In the genomic region with DNA sequence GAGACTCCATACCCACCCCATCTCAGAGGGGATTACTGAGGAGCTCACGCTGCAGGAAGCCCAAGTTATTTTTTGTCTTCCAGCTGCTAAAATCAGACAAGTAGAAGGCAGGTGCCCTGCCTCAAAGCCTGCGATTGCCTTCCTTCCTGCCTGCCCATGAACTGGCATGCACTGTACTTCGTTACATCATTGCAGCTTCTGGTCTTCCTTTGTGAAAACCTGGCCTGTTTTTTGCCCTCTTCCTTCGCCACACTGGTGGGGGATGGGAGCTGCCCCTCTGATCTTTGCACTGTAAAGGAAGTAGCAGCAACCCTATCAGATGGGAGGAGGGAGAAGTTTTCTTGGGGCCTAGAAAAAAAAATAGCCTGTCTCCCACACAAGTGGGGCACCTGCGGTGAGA, we compare ENCODE assay signal across 1 cellular context.
TF ChIP-seq lines count a peak whose summit lies in the region.

No MANE protein-coding gene starts in this region.

TF ChIP-seq in GM23338, 12 proteins besides CTCF, POLR2A, EP300 and RAD21 (continued from another document):
- TF ChIP-seq, protein P1, sequence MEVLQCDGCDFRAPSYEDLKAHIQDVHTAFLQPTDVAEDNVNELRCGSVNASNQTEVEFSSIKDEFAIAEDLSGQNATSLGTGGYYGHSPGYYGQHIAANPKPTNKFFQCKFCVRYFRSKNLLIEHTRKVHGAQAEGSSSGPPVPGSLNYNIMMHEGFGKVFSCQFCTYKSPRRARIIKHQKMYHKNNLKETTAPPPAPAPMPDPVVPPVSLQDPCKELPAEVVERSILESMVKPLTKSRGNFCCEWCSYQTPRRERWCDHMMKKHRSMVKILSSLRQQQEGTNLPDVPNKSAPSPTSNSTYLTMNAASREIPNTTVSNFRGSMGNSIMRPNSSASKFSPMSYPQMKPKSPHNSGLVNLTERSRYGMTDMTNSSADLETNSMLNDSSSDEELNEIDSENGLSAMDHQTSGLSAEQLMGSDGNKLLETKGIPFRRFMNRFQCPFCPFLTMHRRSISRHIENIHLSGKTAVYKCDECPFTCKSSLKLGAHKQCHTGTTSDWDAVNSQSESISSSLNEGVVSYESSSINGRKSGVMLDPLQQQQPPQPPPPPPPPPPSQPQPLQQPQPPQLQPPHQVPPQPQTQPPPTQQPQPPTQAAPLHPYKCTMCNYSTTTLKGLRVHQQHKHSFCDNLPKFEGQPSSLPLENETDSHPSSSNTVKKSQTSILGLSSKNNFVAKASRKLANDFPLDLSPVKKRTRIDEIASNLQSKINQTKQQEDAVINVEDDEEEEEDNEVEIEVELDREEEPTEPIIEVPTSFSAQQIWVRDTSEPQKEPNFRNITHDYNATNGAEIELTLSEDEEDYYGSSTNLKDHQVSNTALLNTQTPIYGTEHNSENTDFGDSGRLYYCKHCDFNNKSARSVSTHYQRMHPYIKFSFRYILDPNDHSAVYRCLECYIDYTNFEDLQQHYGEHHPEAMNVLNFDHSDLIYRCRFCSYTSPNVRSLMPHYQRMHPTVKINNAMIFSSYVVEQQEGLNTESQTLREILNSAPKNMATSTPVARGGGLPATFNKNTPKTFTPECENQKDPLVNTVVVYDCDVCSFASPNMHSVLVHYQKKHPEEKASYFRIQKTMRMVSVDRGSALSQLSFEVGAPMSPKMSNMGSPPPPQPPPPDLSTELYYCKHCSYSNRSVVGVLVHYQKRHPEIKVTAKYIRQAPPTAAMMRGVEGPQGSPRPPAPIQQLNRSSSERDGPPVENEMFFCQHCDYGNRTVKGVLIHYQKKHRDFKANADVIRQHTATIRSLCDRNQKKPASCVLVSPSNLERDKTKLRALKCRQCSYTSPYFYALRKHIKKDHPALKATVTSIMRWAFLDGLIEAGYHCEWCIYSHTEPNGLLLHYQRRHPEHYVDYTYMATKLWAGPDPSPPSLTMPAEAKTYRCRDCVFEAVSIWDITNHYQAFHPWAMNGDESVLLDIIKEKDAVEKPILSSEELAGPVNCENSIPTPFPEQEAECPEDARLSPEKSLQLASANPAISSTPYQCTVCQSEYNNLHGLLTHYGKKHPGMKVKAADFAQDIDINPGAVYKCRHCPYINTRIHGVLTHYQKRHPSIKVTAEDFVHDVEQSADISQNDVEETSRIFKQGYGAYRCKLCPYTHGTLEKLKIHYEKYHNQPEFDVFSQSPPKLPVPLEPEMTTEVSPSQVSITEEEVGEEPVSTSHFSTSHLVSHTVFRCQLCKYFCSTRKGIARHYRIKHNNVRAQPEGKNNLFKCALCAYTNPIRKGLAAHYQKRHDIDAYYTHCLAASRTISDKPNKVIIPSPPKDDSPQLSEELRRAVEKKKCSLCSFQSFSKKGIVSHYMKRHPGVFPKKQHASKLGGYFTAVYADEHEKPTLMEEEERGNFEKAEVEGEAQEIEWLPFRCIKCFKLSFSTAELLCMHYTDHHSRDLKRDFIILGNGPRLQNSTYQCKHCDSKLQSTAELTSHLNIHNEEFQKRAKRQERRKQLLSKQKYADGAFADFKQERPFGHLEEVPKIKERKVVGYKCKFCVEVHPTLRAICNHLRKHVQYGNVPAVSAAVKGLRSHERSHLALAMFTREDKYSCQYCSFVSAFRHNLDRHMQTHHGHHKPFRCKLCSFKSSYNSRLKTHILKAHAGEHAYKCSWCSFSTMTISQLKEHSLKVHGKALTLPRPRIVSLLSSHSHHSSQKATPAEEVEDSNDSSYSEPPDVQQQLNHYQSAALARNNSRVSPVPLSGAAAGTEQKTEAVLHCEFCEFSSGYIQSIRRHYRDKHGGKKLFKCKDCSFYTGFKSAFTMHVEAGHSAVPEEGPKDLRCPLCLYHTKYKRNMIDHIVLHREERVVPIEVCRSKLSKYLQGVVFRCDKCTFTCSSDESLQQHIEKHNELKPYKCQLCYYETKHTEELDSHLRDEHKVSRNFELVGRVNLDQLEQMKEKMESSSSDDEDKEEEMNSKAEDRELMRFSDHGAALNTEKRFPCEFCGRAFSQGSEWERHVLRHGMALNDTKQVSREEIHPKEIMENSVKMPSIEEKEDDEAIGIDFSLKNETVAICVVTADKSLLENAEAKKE (CRISPR knock-in tag; IDR thresholded peaks at IDR 0.05) = no peak
- TF ChIP-seq CREB1 (CRISPR knock-in tag; IDR thresholded peaks at IDR 0.05; ENCODE audit: low read depth) (no peak), EZH2phosphoT487 (IDR thresholded peaks at IDR 0.05; ENCODE audit: unreplicated experiment) (no peak), POLR2AphosphoS5 (IDR thresholded peaks at IDR 0.05; ENCODE audit: low read depth) (no peak), EZH2 (IDR thresholded peaks at IDR 0.05; ENCODE audit: low read depth, unreplicated experiment) (no peak), ZNF331 (CRISPR knock-in tag; IDR thresholded peaks at IDR 0.05; ENCODE audit: low read depth) (no peak), ETS1 (IDR thresholded peaks at IDR 0.05) (no peak), ZNF114 (CRISPR knock-in tag; IDR thresholded peaks at IDR 0.05) (no peak)
TF ChIP-seq in GM23338: peak in this region for 0.
